In the genomic region with DNA sequence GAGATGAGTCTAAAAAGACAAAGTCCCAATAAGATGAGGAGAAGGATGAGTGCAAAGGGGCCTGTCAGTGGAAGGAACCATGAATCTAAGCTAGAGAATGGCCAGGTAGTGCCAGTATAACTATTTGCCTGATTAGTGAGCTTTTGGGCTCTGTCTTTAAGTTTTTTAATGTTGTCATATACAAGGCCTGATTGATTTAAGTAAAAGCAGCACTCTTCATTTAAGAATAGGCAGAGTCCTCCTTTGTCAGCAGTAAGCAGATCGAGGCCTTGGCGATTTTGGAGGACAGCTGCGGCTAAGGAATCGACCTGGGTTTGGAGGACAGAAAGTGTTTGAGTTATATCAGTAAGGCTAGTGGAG, we compare ENCODE assay signal across 24 cellular contexts.
"Had no signal": no experiment of that assay in that cellular context is flagged by ENCODE, and none has a peak within 500 bp of the region (broad histone marks: within the 10 kb centered on the region; RNA-seq: fewer than 3 reads in every experiment).

No MANE protein-coding gene starts in this region.

- H3K27ac ChIP-seq: dorsolateral prefrontal cortex, epithelial cell of prostate, gastrocnemius medialis, lower lobe of right lung, ovary, psoas muscle, sigmoid colon, stomach, thyroid gland had no signal

- H3K27me3 ChIP-seq: dorsolateral prefrontal cortex, gastrocnemius medialis, ovary, sigmoid colon, stomach, thyroid gland had no signal

- H3K27ac Mint-ChIP-seq: endodermal cell; natural killer cell; stimulated activated effector memory CD8-positive, alpha-beta T cell treated with anti-CD3 and anti-CD28 coated beads, Interleukin-12 subunit alpha, Interleukin-12 subunit beta, amount 100 ng/mL, for 72 hours; type B pancreatic cell had no signal

- H3K36me3 ChIP-seq: gastrocnemius medialis, lower lobe of right lung, ovary, sigmoid colon, stomach, thyroid gland had no signal

- H3K9me3 Mint-ChIP-seq: stimulated activated effector memory CD8-positive, alpha-beta T cell treated with anti-CD3 and anti-CD28 coated beads, Interleukin-12 subunit alpha, Interleukin-12 subunit beta, amount 100 ng/mL, for 72 hours; type B pancreatic cell had no signal

- H3K9me3 ChIP-seq: gastrocnemius medialis, lower lobe of right lung, ovary, psoas muscle, thyroid gland had no signal

- H3K36me3 Mint-ChIP-seq: natural killer cell; stimulated activated effector memory CD8-positive, alpha-beta T cell treated with anti-CD3 and anti-CD28 coated beads, Interleukin-12 subunit alpha, Interleukin-12 subunit beta, amount 100 ng/mL, for 72 hours; type B pancreatic cell had no signal

- H3K4me1 Mint-ChIP-seq: endodermal cell; natural killer cell; stimulated activated effector memory CD8-positive, alpha-beta T cell treated with anti-CD3 and anti-CD28 coated beads, Interleukin-12 subunit alpha, Interleukin-12 subunit beta, amount 100 ng/mL, for 72 hours had no signal

- ATAC-seq: esophagus mucosa; gastrocnemius medialis; left ventricle myocardium superior; lower lobe of right lung; natural killer cell; psoas muscle; right cardiac atrium; stimulated activated effector memory CD8-positive, alpha-beta T cell treated with anti-CD3 and anti-CD28 coated beads, Interleukin-12 subunit alpha, Interleukin-12 subunit beta, amount 100 ng/mL, for 72 hours had no signal

- H3K4me1 ChIP-seq: gastrocnemius medialis, lower lobe of right lung, psoas muscle, sigmoid colon, stomach, thyroid gland had no signal

- H3K4me3 Mint-ChIP-seq: endodermal cell; natural killer cell; stimulated activated effector memory CD8-positive, alpha-beta T cell treated with anti-CD3 and anti-CD28 coated beads, Interleukin-12 subunit alpha, Interleukin-12 subunit beta, amount 100 ng/mL, for 72 hours; type B pancreatic cell had no signal

- DNase-seq: dorsolateral prefrontal cortex; effector CD8-positive, alpha-beta T cell; endodermal cell; gastrocnemius medialis; head of caudate nucleus; left ventricle myocardium superior; lower lobe of right lung; natural killer cell; occipital lobe; ovary; posterior cingulate gyrus; psoas muscle; sigmoid colon; stimulated activated CD4-positive, alpha-beta T cell treated with anti-CD3 and anti-CD28 coated beads, Interleukin-2, amount 100 ng/mL, for 24 hours; stimulated activated CD4-positive, alpha-beta T cell treated with anti-CD3 and anti-CD28 coated beads, Interleukin-4, amount 100 ng/mL, for 24 hours; stimulated activated naive CD4-positive, alpha-beta T cell treated with Interleukin-2 at 50 U/mL for 16 hours; stomach; thyroid gland had no signal

- H3K4me3 ChIP-seq: dorsolateral prefrontal cortex, gastrocnemius medialis, lower lobe of right lung, ovary, psoas muscle, sigmoid colon, stomach, thyroid gland had no signal

- FAIRE-seq: keratinocyte had no signal

- H3K27me3 Mint-ChIP-seq: type B pancreatic cell had no signal
